ENCODE assay signal across 29 cellular contexts in the genomic region with DNA sequence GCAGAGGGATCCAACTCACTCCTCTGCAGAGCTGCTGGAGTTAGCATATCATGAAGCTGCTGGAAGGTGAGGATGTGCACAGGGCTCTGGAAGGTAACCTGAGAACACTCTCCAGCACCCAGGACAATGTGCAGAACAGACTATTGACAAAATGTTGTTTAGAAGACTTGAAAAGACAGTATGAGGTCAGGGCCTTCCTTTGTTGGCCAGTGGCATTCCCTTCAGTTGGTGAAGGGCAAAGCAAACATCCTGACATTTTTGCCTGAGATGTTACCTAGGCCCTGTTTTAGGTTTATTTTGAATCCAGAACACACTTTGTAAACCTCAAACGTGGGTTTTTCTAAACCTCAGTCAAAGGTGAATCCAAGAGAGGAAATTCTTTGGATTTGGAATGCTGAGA.
"Had no signal": no experiment of that assay in that cellular context is flagged by ENCODE, and none has a peak within 500 bp of the region (broad histone marks: within the 10 kb centered on the region; RNA-seq: fewer than 3 reads in every experiment).

No MANE protein-coding gene starts in this region.

- H3K9me3 ChIP-seq: adrenal gland, body of pancreas, esophagus muscularis mucosa, gastrocnemius medialis, heart left ventricle had no signal

- ATAC-seq: activated CD4-positive, alpha-beta T cell treated with anti-CD3 and anti-CD28 coated beads for 36 hours; activated CD8-positive, alpha-beta memory T cell treated with anti-CD3 and anti-CD28 coated beads, Interleukin-2, amount 10 ng/mL, durations not matched to agents 7 days and 5 days; activated CD8-positive, alpha-beta T cell treated with anti-CD3 and anti-CD28 coated beads, Interleukin-2, amount 10 ng/mL, durations not matched to agents 7 days and 5 days; activated naive CD8-positive, alpha-beta T cell treated with anti-CD3 and anti-CD28 coated beads, Interleukin-2, amount 50 U/mL, for 24 hours; body of pancreas; effector memory CD8-positive, alpha-beta T cell; foreskin keratinocyte; gastrocnemius medialis; heart left ventricle had no signal

- H3K27ac ChIP-seq: adrenal gland, body of pancreas, esophagus muscularis mucosa, foreskin keratinocyte, gastrocnemius medialis, heart left ventricle had no signal

- H3K4me1 ChIP-seq: adrenal gland, body of pancreas, esophagus muscularis mucosa, gastrocnemius medialis, heart left ventricle had no signal

- H3K27me3 ChIP-seq: adrenal gland, body of pancreas, esophagus muscularis mucosa, foreskin keratinocyte, gastrocnemius medialis, heart left ventricle had no signal

- H3K4me3 ChIP-seq: adrenal gland, body of pancreas, esophagus muscularis mucosa, gastrocnemius medialis, heart left ventricle had no signal

- DNase-seq: activated CD4-positive, alpha-beta memory T cell treated with anti-CD3 and anti-CD28 coated beads for 36 hours; activated CD4-positive, alpha-beta T cell treated with anti-CD3 and anti-CD28 coated beads for 36 hours; activated CD4-positive, alpha-beta T cell treated with anti-CD3 and anti-CD28 coated beads, Interleukin-2, amount 10 ng/mL, durations not matched to agents 24 days and 14 days; activated CD4-positive, CD25-positive, alpha-beta regulatory T cell; activated CD4-positive, CD25-positive, alpha-beta regulatory T cell treated with anti-CD3 and anti-CD28 coated beads, Interleukin-2, amount 50 U/mL, for 72 hours; activated CD8-positive, alpha-beta memory T cell treated with anti-CD3 and anti-CD28 coated beads, Interleukin-2, amount 10 ng/mL, durations not matched to agents 7 days and 5 days; activated CD8-positive, alpha-beta memory T cell treated with anti-CD3 and anti-CD28 coated beads, Interleukin-2, amount 50 U/mL, for 4 hours; activated CD8-positive, alpha-beta T cell treated with anti-CD3 and anti-CD28 coated beads, Interleukin-2, amount 10 ng/mL, durations not matched to agents 7 days and 5 days; activated effector memory CD4-positive, alpha-beta T cell treated with anti-CD3 and anti-CD28 coated beads, Interleukin-2, amount 50 U/mL, for 16 hours; activated naive CD4-positive, alpha-beta T cell treated with anti-CD3 and anti-CD28 coated beads for 36 hours; activated naive CD8-positive, alpha-beta T cell treated with anti-CD3 and anti-CD28 coated beads for 36 hours; activated naive CD8-positive, alpha-beta T cell treated with anti-CD3 and anti-CD28 coated beads, Interleukin-2, amount 50 U/mL, for 24 hours; activated T-cell treated with anti-CD3 and anti-CD28 coated beads, Interleukin-2, amount 50 U/mL, for 1 hour; activated T-cell treated with anti-CD3 and anti-CD28 coated beads, Interleukin-2, amount 50 U/mL, for 48 hours; adrenal gland; amygdala; aorta; body of pancreas; caudate nucleus; cortex of kidney; dermis blood vessel endothelial cell; effector CD4-positive, alpha-beta T cell; effector memory CD8-positive, alpha-beta T cell; foreskin keratinocyte; gastrocnemius medialis; glutamatergic neuron; heart left ventricle; T-helper 2 cell had no signal
